26 cellular contexts compared by ENCODE assay signal in the genomic region with DNA sequence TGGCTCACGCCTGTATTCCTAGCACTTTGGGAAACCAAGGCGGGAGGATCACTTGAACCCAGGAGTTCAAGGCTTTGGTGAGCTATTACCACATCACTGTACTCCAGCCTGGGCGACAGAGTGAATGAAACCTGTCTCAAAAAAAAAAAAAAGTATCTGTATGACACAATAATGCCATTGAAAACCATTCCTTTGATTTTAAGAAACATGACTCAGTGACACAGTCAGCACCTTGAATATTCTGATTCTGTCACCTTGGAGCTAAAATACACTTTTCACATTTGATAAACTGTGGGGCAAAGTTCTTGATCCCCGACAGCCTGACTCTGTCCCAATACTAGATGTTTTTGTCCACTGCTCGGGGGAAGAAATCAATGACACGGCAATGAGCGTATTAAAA. TPM values are rescaled to one million over a fixed set of nuclear protein-coding genes. Genes with fewer than 3 reads are reported as not detected.
"Had no signal": no experiment of that assay in that cellular context is flagged by ENCODE, and none has a peak within 500 bp of the region (broad histone marks: within the 10 kb centered on the region; RNA-seq: fewer than 3 reads in every experiment).

No MANE protein-coding gene starts in this region.

- H3K4me3 Mint-ChIP-seq: activated naive CD4-positive, alpha-beta T cell treated with anti-CD3 and anti-CD28 coated beads, Interleukin-2, amount 10 ng/mL, durations not matched to agents 7 days and 5 days; central memory CD8-positive, alpha-beta T cell; dendritic cell treated with granulocyte-macrophage colony-stimulating factor and Interleukin-4, amounts not matched to agents 40 ng/mL and 50 ng/mL, for 4 days; endodermal cell; mesothelial cell of epicardium; naive B cell; nephron progenitor cell had no signal

- ATAC-seq: left cardiac atrium, sciatic nerve had no signal

- H3K27ac ChIP-seq: breast epithelium, esophagus squamous epithelium, neutrophil, skin epidermis, stomach, thyroid gland, upper lobe of left lung had no signal

- H3K4me3 ChIP-seq: breast epithelium, esophagus squamous epithelium, skin epidermis, stomach, thyroid gland, upper lobe of left lung had no signal

- H3K27ac Mint-ChIP-seq: activated naive CD4-positive, alpha-beta T cell treated with anti-CD3 and anti-CD28 coated beads, Interleukin-2, amount 10 ng/mL, durations not matched to agents 7 days and 5 days; dendritic cell treated with granulocyte-macrophage colony-stimulating factor and Interleukin-4, amounts not matched to agents 40 ng/mL and 50 ng/mL, for 4 days; endodermal cell; mesothelial cell of epicardium; nephron progenitor cell had no signal

- H3K4me1 ChIP-seq: breast epithelium, stomach, thyroid gland, upper lobe of left lung had no signal

- H3K4me1 Mint-ChIP-seq: central memory CD8-positive, alpha-beta T cell; endodermal cell had no signal

- H3K9me3 ChIP-seq: neutrophil, thyroid gland had no signal

- FAIRE-seq: frontal cortex had no signal

- H3K36me3 ChIP-seq: breast epithelium, esophagus squamous epithelium, neutrophil, stomach, thyroid gland, upper lobe of left lung had no signal

- H3K27me3 ChIP-seq: thyroid gland, upper lobe of left lung had no signal

- H3K9me3 Mint-ChIP-seq: central memory CD8-positive, alpha-beta T cell had no signal

- H3K36me3 Mint-ChIP-seq: mesothelial cell of epicardium had no signal

- DNase-seq: activated CD4-positive, alpha-beta T cell treated with anti-CD3 and anti-CD28 coated beads for 4 hours; activated CD4-positive, alpha-beta T cell treated with anti-CD3 and anti-CD28 coated beads, Interleukin-2, amount 50 U/mL, for 48 hours; activated CD4-positive, CD25-positive, alpha-beta regulatory T cell; activated CD8-positive, alpha-beta memory T cell treated with anti-CD3 and anti-CD28 coated beads, Interleukin-2, amount 50 U/mL, for 48 hours; activated effector memory CD4-positive, alpha-beta T cell treated with anti-CD3 and anti-CD28 coated beads, Interleukin-2, amount 50 U/mL, for 16 hours; activated naive CD4-positive, alpha-beta T cell treated with anti-CD3 and anti-CD28 coated beads, Interleukin-2, amount 10 ng/mL, durations not matched to agents 7 days and 5 days; amygdala; endodermal cell; esophagus squamous epithelium; left cardiac atrium; naive B cell; nephron progenitor cell; retina; stimulated activated CD4-positive, alpha-beta T cell treated with anti-CD3 and anti-CD28 coated beads, Interleukin-12 subunit alpha, Interleukin-12 subunit beta, amount 100 ng/mL, for 4 hours; stimulated activated CD4-positive, alpha-beta T cell treated with anti-CD3 and anti-CD28 coated beads, Interleukin-4, amount 100 ng/mL, for 1 hour; stomach; thyroid gland; upper lobe of left lung had no signal

RNA-seq across cellular contexts. Expression of gene ELFN2, which starts 16.7 kb away (rescaled TPM):
- total RNA-seq: breast epithelium, esophagus squamous epithelium had no signal
